ENCODE assay signal across 15 cellular contexts in genomic region chr7:157458254-157458633, GRCh38.
A peak's percentile ranks its signal among the peaks of the same experiment; 100 is the strongest.
DNase-seq lines count a peak whose midpoint lies in the region; ATAC-seq and TF ChIP-seq lines count a peak whose summit lies in the region.
"Had no signal": no experiment of that assay in that cellular context is flagged by ENCODE, and none has a peak within 500 bp of the region (broad histone marks: within the 10 kb centered on the region; RNA-seq: fewer than 3 reads in every experiment).

No MANE protein-coding gene starts in this region.

- H3K27ac ChIP-seq in coronary artery: no peak overlapping the region
- H3K27ac ChIP-seq: BLaER1 treated with 17β-estradiol and CSF1 and Interleukin-3, amounts not matched to agents 10 nM and 100 nM had no signal

- H3K4me3 Mint-ChIP-seq in WTC11 (no peak overlapping the region), nephron progenitor cell (peak overlapping the region; percentile 49), MCF 10A (ENCODE audit: unreplicated experiment) (no peak overlapping the region)
- H3K4me3 Mint-ChIP-seq: CD4-positive, CD25-positive, alpha-beta regulatory T cell; HFFc6 had no signal

- BruUV-seq in MCF 10A (replicated peaks; lab: Mats Ljungman, UMichigan): no TSS peak

- CTCF ChIA-PET in WTC11 (lab: Charles Lee): interaction anchor here (2.0 kb wide), 1 partner anchor 16 kb away, joined by 9 read pairs; no protein-coding TSS in a partner anchor
- CTCF ChIA-PET in MCF 10A (lab: Yijun Ruan, JAX): no interaction called here

- peaks cover 4% of the 10 kb centered on the region; the same call in 1 of the 2 replicates for H3K4me1 Mint-ChIP-seq in WTC11
- H3K4me1 Mint-ChIP-seq in nephron progenitor cell: peaks cover 62% of the 10 kb centered on the region
- no peaks in the 10 kb centered on the region for H3K4me1 Mint-ChIP-seq in MCF 10A (ENCODE audit: insufficient read depth, unreplicated experiment)

- peak; percentile 38 for DNase-seq in activated effector memory CD4-positive, alpha-beta T cell treated with anti-CD3 and anti-CD28 coated beads, Interleukin-2, amount 50 U/mL, for 16 hours
- DNase-seq in activated effector memory CD4-positive, alpha-beta T cell treated with Interleukin-2 at 50 U/mL for 16 hours: no peak
- DNase-seq in WTC11 (ENCODE audit: low spot score) (no peak), nephron progenitor cell (peak; percentile 54), sciatic nerve (ENCODE audit: low spot score) (peak; percentile 41), coronary artery (ENCODE audit: low spot score) (no peak), MCF 10A (ENCODE audit: unreplicated experiment) (no peak), GM19240 (ENCODE audit: insufficient read length, low spot score) (no peak)
- DNase-seq: ACHN; CD4-positive, CD25-positive, alpha-beta regulatory T cell; DMS53; GF-D8; HCEC 1CT; HFFc6 had no signal

- H3K27me3 Mint-ChIP-seq in WTC11 (ENCODE audit: low read depth) (peaks cover 15% of the 10 kb centered on the region), nephron progenitor cell (ENCODE audit: low read depth, poor library complexity) (peaks cover 28% of the 10 kb centered on the region), MCF 10A (ENCODE audit: insufficient read depth, unreplicated experiment) (peaks cover 29% of the 10 kb centered on the region)

- intact Hi-C loops in sciatic nerve (cut with DNase I) (no loop called here), MCF 10A (cut with micrococcal nuclease) (no loop called here)

- H3K9me3 Mint-ChIP-seq in WTC11 (peaks cover 27% of the 10 kb centered on the region), nephron progenitor cell (peaks cover 35% of the 10 kb centered on the region), MCF 10A (ENCODE audit: unreplicated experiment) (no peaks in the 10 kb centered on the region)

- no peak overlapping the region for H3K4me3 ChIP-seq in coronary artery
- H3K4me3 ChIP-seq: BLaER1 treated with 17β-estradiol and CSF1 and Interleukin-3, amounts not matched to agents 10 nM and 100 nM had no signal

- H3K27ac Mint-ChIP-seq in WTC11: no peak overlapping the region
- H3K27ac Mint-ChIP-seq in nephron progenitor cell: peak overlapping the region; percentile 98
- H3K27ac Mint-ChIP-seq in MCF 10A (ENCODE audit: low read depth, unreplicated experiment): no peak overlapping the region
- H3K27ac Mint-ChIP-seq: CD4-positive, CD25-positive, alpha-beta regulatory T cell; HFFc6 had no signal

- peaks cover 16% of the 10 kb centered on the region for H3K36me3 Mint-ChIP-seq in WTC11
- no peaks in the 10 kb centered on the region for H3K36me3 Mint-ChIP-seq in nephron progenitor cell (ENCODE audit: low read depth)
- H3K36me3 Mint-ChIP-seq in MCF 10A (ENCODE audit: insufficient read depth, unreplicated experiment): no peaks in the 10 kb centered on the region
- H3K36me3 Mint-ChIP-seq: CD4-positive, CD25-positive, alpha-beta regulatory T cell had no signal

- POLR2A ChIA-PET in WTC11 (lab: Charles Lee): no interaction called here
- POLR2A ChIA-PET in MCF 10A (lab: Yijun Ruan, JAX): no interaction called here

- TF ChIP-seq CTCF in WTC11 (IDR thresholded peaks at IDR 0.05): no peak
- TF ChIP-seq CTCF in nephron progenitor cell (IDR thresholded peaks at IDR 0.05): no peak
- TF ChIP-seq CTCF in coronary artery (IDR thresholded peaks at IDR 0.05): no peak
- TF ChIP-seq CTCF in MCF 10A (IDR thresholded peaks at IDR 0.05; ENCODE audit: unreplicated experiment): no peak

- ATAC-seq in WTC11: no peak
- no peak for ATAC-seq in sciatic nerve

TF ChIP-seq in WTC11, 78 proteins besides CTCF, POLR2A, EP300 and RAD21:
- TF ChIP-seq HMGA2 (CRISPR knock-in tag; IDR thresholded peaks at IDR 0.05): peak; percentile 51; the same call in 1 of the 2 replicates
- TF ChIP-seq TEAD4 (CRISPR knock-in tag; IDR thresholded peaks at IDR 0.05): no peak

Comparison
In these comparisons a context has a peak if more than half of its experiments do, and no peak if none do; other contexts are left out.
1. DNase-seq: peak in activated effector memory CD4-positive, alpha-beta T cell treated with anti-CD3 and anti-CD28 coated beads, Interleukin-2, amount 50 U/mL, for 16 hours (single experiment), nephron progenitor cell (single experiment) and sciatic nerve (single experiment); none in activated effector memory CD4-positive, alpha-beta T cell treated with Interleukin-2 at 50 U/mL for 16 hours (single experiment), WTC11 (single experiment), coronary artery (single experiment), MCF 10A (single experiment) and GM19240 (single experiment).